Comparison of ENCODE assay signal across 1 cellular context in the genomic region with DNA sequence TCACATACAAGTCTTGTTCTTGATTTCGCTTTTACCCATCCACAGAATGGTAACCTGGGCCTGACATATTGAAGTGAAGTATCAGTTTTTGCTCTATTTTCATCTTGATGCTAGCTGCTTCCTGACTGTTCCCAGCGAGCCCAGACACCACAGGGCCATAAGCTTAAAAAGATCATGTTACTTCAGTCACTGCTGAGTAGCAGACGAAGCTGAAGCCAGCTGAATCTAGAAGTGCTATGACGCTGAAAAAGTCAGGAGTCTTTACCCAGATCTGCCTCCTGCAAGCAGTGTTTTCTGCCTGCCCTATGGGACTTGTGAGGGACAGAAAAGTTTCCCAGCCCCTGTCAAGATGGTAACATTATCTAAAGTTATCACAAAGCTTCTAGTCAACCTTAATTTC.
TF ChIP-seq lines count a peak whose summit lies in the region.

No MANE protein-coding gene starts in this region.

TF ChIP-seq in HepG2, 621 proteins besides CTCF, POLR2A, EP300 and RAD21:
- TF ChIP-seq, protein P1, sequence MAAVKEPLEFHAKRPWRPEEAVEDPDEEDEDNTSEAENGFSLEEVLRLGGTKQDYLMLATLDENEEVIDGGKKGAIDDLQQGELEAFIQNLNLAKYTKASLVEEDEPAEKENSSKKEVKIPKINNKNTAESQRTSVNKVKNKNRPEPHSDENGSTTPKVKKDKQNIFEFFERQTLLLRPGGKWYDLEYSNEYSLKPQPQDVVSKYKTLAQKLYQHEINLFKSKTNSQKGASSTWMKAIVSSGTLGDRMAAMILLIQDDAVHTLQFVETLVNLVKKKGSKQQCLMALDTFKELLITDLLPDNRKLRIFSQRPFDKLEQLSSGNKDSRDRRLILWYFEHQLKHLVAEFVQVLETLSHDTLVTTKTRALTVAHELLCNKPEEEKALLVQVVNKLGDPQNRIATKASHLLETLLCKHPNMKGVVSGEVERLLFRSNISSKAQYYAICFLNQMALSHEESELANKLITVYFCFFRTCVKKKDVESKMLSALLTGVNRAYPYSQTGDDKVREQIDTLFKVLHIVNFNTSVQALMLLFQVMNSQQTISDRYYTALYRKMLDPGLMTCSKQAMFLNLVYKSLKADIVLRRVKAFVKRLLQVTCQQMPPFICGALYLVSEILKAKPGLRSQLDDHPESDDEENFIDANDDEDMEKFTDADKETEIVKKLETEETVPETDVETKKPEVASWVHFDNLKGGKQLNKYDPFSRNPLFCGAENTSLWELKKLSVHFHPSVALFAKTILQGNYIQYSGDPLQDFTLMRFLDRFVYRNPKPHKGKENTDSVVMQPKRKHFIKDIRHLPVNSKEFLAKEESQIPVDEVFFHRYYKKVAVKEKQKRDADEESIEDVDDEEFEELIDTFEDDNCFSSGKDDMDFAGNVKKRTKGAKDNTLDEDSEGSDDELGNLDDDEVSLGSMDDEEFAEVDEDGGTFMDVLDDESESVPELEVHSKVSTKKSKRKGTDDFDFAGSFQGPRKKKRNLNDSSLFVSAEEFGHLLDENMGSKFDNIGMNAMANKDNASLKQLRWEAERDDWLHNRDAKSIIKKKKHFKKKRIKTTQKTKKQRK (IDR thresholded peaks at IDR 0.05; ENCODE audit: low read length), result no peak
- TF ChIP-seq, protein P2, sequence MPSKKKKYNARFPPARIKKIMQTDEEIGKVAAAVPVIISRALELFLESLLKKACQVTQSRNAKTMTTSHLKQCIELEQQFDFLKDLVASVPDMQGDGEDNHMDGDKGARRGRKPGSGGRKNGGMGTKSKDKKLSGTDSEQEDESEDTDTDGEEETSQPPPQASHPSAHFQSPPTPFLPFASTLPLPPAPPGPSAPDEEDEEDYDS (CRISPR knock-in tag; IDR thresholded peaks at IDR 0.05), result no peak
- no peak for TF ChIP-seq POGZ (CRISPR knock-in tag; IDR thresholded peaks at IDR 0.05)
- TF ChIP-seq ZIK1 (CRISPR knock-in tag; IDR thresholded peaks at IDR 0.05; ENCODE audit: borderline replicate concordance, low read depth), result no peak
- TF ChIP-seq PAWR (CRISPR knock-in tag; IDR thresholded peaks at IDR 0.05; ENCODE audit: borderline replicate concordance), result no peak
- TF ChIP-seq ZMYM4 (CRISPR knock-in tag; IDR thresholded peaks at IDR 0.05), result no peak
- TF ChIP-seq, protein P3, sequence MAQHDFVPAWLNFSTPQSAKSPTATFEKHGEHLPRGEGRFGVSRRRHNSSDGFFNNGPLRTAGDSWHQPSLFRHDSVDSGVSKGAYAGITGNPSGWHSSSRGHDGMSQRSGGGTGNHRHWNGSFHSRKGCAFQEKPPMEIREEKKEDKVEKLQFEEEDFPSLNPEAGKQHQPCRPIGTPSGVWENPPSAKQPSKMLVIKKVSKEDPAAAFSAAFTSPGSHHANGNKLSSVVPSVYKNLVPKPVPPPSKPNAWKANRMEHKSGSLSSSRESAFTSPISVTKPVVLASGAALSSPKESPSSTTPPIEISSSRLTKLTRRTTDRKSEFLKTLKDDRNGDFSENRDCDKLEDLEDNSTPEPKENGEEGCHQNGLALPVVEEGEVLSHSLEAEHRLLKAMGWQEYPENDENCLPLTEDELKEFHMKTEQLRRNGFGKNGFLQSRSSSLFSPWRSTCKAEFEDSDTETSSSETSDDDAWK (CRISPR knock-in tag; IDR thresholded peaks at IDR 0.05), result no peak
- no peak for TF ChIP-seq MEF2D (CRISPR knock-in tag; IDR thresholded peaks at IDR 0.05)
- TF ChIP-seq MAF1 (CRISPR knock-in tag; IDR thresholded peaks at IDR 0.05; ENCODE audit: borderline replicate concordance), result no peak
- TF ChIP-seq ATAD3A (CRISPR knock-in tag; IDR thresholded peaks at IDR 0.05), result no peak
- no peak for TF ChIP-seq SATB2 (CRISPR knock-in tag; IDR thresholded peaks at IDR 0.05)
- no peak for TF ChIP-seq ZMAT3 (CRISPR knock-in tag; conservative IDR thresholded peaks at IDR 0.05)
- TF ChIP-seq NCOR1 (IDR thresholded peaks at IDR 0.05; ENCODE audit: borderline replicate concordance, low read length), result no peak
- TF ChIP-seq MBD4 (IDR thresholded peaks at IDR 0.05; ENCODE audit: borderline replicate concordance, low read length), result no peak
- TF ChIP-seq, protein P4, sequence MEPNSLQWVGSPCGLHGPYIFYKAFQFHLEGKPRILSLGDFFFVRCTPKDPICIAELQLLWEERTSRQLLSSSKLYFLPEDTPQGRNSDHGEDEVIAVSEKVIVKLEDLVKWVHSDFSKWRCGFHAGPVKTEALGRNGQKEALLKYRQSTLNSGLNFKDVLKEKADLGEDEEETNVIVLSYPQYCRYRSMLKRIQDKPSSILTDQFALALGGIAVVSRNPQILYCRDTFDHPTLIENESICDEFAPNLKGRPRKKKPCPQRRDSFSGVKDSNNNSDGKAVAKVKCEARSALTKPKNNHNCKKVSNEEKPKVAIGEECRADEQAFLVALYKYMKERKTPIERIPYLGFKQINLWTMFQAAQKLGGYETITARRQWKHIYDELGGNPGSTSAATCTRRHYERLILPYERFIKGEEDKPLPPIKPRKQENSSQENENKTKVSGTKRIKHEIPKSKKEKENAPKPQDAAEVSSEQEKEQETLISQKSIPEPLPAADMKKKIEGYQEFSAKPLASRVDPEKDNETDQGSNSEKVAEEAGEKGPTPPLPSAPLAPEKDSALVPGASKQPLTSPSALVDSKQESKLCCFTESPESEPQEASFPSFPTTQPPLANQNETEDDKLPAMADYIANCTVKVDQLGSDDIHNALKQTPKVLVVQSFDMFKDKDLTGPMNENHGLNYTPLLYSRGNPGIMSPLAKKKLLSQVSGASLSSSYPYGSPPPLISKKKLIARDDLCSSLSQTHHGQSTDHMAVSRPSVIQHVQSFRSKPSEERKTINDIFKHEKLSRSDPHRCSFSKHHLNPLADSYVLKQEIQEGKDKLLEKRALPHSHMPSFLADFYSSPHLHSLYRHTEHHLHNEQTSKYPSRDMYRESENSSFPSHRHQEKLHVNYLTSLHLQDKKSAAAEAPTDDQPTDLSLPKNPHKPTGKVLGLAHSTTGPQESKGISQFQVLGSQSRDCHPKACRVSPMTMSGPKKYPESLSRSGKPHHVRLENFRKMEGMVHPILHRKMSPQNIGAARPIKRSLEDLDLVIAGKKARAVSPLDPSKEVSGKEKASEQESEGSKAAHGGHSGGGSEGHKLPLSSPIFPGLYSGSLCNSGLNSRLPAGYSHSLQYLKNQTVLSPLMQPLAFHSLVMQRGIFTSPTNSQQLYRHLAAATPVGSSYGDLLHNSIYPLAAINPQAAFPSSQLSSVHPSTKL (CRISPR knock-in tag; IDR thresholded peaks at IDR 0.05), result no peak; the same call in 1 of the 2 replicates
- no peak for TF ChIP-seq RBM39 (IDR thresholded peaks at IDR 0.05; ENCODE audit: low read depth, low read length, poor library complexity, severe bottlenecking)
- TF ChIP-seq KMT2B (CRISPR knock-in tag; IDR thresholded peaks at IDR 0.05), result no peak
- TF ChIP-seq, protein P5, sequence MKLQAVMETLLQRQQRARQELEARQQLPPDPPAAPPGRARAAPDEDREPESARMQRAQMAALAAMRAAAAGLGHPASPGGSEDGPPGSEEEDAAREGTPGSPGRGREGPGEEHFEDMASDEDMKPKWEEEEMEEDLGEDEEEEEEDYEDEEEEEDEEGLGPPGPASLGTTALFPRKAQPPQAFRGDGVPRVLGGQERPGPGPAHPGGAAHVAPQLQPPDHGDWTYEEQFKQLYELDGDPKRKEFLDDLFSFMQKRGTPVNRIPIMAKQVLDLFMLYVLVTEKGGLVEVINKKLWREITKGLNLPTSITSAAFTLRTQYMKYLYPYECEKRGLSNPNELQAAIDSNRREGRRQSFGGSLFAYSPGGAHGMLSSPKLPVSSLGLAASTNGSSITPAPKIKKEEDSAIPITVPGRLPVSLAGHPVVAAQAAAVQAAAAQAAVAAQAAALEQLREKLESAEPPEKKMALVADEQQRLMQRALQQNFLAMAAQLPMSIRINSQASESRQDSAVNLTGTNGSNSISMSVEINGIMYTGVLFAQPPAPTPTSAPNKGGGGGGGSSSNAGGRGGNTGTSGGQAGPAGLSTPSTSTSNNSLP (IDR thresholded peaks at IDR 0.05; ENCODE audit: low read depth, low read length), result no peak
- TF ChIP-seq ZBTB38 (CRISPR knock-in tag; IDR thresholded peaks at IDR 0.05), result no peak
